8 cellular contexts compared by ENCODE assay signal in genomic region chr6:166861961-166862286, GRCh38.
DNase-seq lines count a peak whose midpoint lies in the region; ATAC-seq and TF ChIP-seq lines count a peak whose summit lies in the region.

No MANE protein-coding gene starts in this region.

- in situ Hi-C loops in gastrocnemius medialis (cut with MboI; ENCODE audit: low sequenced_read_pairs in 4 of 4): no loop called here

- H3K27ac ChIP-seq in gastroesophageal sphincter (peak overlapping the region in 2 of 4 donors; percentile 56 to 71), gastrocnemius medialis (no peak overlapping the region)

- TF ChIP-seq CTCF in GM12875 (IDR thresholded peaks at IDR 0.05; ENCODE audit: borderline replicate concordance, insufficient read depth, low read depth, low read length): no peak
- TF ChIP-seq CTCF in gastroesophageal sphincter (IDR thresholded peaks at IDR 0.05): no peak
- TF ChIP-seq CTCF in gastrocnemius medialis (IDR thresholded peaks at IDR 0.05 in 4 of 5, conservative IDR thresholded peaks at IDR 0.05 in 1 of 5): no peak

- peak overlapping the region; percentile 52 for H3K4me3 ChIP-seq in GM12875 (ENCODE audit: low read depth, low read length)
- peak overlapping the region; percentile 44 to 64 for H3K4me3 ChIP-seq in gastroesophageal sphincter
- H3K4me3 ChIP-seq in gastrocnemius medialis: peak overlapping the region; percentile 53 to 59 (median 58)

- WGBS in gastroesophageal sphincter (ENCODE audit: low coverage in 1 of 2), 2 donors: 0 to 4% methylated on average over 5 to 11 of the region's 11 CpGs

- DNase-seq in gastrocnemius medialis (no peak), NCI-H187 (lab: John Stamatoyannopoulos, UW) (no peak), T-helper 9 cell (no peak), T1000 (lab: John Stamatoyannopoulos, UW) (no peak)

- intact Hi-C loops in gastrocnemius medialis (cut with DNase I; ENCODE audit: low total_unique reads): no loop called here

- H3K9me3 ChIP-seq in gastroesophageal sphincter (no peaks in the 10 kb centered on the region), gastrocnemius medialis (no peaks in the 10 kb centered on the region)

- TF ChIP-seq POLR2A in gastroesophageal sphincter (IDR thresholded peaks at IDR 0.05) (no peak), gastrocnemius medialis (IDR thresholded peaks at IDR 0.05) (no peak)

- H3K4me1 ChIP-seq in gastroesophageal sphincter: peaks cover 0 to 30% (median 5%) of the 10 kb centered on the region in 3 donors
- peaks cover 0 to 12% of the 10 kb centered on the region in 2 donors for H3K4me1 ChIP-seq in gastrocnemius medialis

- TF ChIP-seq EP300 in gastroesophageal sphincter (IDR thresholded peaks at IDR 0.05): no peak

- no peaks in the 10 kb centered on the region for H3K36me3 ChIP-seq in gastroesophageal sphincter
- no peaks in the 10 kb centered on the region for H3K36me3 ChIP-seq in gastrocnemius medialis

- H3K27me3 ChIP-seq in gastroesophageal sphincter (peaks cover 6% of the 10 kb centered on the region), gastrocnemius medialis (peaks cover 21 to 51% (median 22%) of the 10 kb centered on the region in 3 donors)

- ATAC-seq in SK-N-SH treated with all-trans-retinoic acid at 6 μM for 48 hours (peak; percentile 41), gastroesophageal sphincter (no peak), gastrocnemius medialis (no peak), HG03025 (IDR thresholded peaks at IDR 0.05; ENCODE audit: low FRiP score, unreplicated experiment) (no peak)

TF ChIP-seq in SK-N-SH treated with all-trans-retinoic acid at 6 μM for 48 hours, 23 proteins besides CTCF, POLR2A, EP300 and RAD21:
- no peak for TF ChIP-seq PATZ1 (CRISPR knock-in tag; IDR thresholded peaks at IDR 0.05; ENCODE audit: borderline replicate concordance)
- no peak for TF ChIP-seq PPARA (CRISPR knock-in tag; IDR thresholded peaks at IDR 0.05; ENCODE audit: borderline replicate concordance)
- no peak for TF ChIP-seq TOX (CRISPR knock-in tag; IDR thresholded peaks at IDR 0.05; ENCODE audit: borderline replicate concordance)
- TF ChIP-seq ZNF565 (CRISPR knock-in tag; conservative IDR thresholded peaks at IDR 0.05; ENCODE audit: low read depth): no peak
- no peak for TF ChIP-seq ZFP3 (CRISPR knock-in tag; IDR thresholded peaks at IDR 0.05)
- TF ChIP-seq ZFP30 (CRISPR knock-in tag; IDR thresholded peaks at IDR 0.05): no peak
- TF ChIP-seq ZNF70 (CRISPR knock-in tag; IDR thresholded peaks at IDR 0.05): no peak
- no peak for TF ChIP-seq ESRRG (CRISPR knock-in tag; IDR thresholded peaks at IDR 0.05)
- TF ChIP-seq ZC3H10 (CRISPR knock-in tag; IDR thresholded peaks at IDR 0.05): no peak
- no peak for TF ChIP-seq CSRNP3 (CRISPR knock-in tag; IDR thresholded peaks at IDR 0.05)
- TF ChIP-seq ARNTL (CRISPR knock-in tag; IDR thresholded peaks at IDR 0.05; ENCODE audit: borderline replicate concordance, low read depth): no peak
- TF ChIP-seq POU6F1 (CRISPR knock-in tag; IDR thresholded peaks at IDR 0.05; ENCODE audit: borderline replicate concordance, low read depth): no peak
- no peak for TF ChIP-seq SNAI2 (CRISPR knock-in tag; IDR thresholded peaks at IDR 0.05)
- no peak for TF ChIP-seq ISL1 (CRISPR knock-in tag; IDR thresholded peaks at IDR 0.05)
- no peak for TF ChIP-seq GLIS3 (CRISPR knock-in tag; IDR thresholded peaks at IDR 0.05)
- TF ChIP-seq TSHZ2 (CRISPR knock-in tag; IDR thresholded peaks at IDR 0.05): no peak
- no peak for TF ChIP-seq CSDC2 (CRISPR knock-in tag; IDR thresholded peaks at IDR 0.05)
- no peak for TF ChIP-seq ZNF8 (CRISPR knock-in tag; IDR thresholded peaks at IDR 0.05)
- no peak for TF ChIP-seq CREB5 (CRISPR knock-in tag; IDR thresholded peaks at IDR 0.05; ENCODE audit: low read depth)
- TF ChIP-seq OSR1 (CRISPR knock-in tag; IDR thresholded peaks at IDR 0.05): no peak
